Comparison of ENCODE assay signal across 12 cellular contexts in the genomic region with DNA sequence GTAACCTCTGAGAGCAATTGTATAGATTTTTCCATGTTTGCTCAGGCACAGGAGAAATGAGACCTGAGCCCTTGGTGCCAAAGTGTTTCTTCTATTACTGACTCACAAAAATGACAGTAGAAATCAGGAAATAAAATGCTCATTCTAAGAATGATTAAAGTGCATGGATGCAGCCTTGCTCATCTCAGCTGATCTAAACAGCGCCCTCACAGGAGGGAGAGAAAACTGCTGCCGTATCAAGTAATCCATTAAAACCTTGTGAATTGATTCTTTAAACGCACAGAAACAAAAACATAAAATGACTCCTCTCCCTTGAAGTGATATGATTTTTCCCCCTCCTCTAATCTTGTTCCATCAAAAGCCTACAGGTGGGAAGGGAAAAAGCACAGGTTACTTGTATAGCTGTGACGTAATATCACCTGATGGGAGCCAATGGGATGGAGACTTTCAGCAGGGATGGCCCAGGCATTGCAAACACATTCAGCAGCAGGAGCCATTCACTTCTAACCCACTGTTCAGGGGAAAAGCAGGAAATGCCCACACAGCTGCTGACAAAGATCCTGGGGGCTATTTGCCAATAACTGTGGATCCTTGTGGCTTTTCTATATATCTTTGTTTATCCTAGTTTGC.
DNase-seq lines count a peak whose midpoint lies in the region; ATAC-seq and TF ChIP-seq lines count a peak whose summit lies in the region.
"Had no signal": no experiment of that assay in that cellular context is flagged by ENCODE, and none has a peak within 500 bp of the region (broad histone marks: within the 10 kb centered on the region; RNA-seq: fewer than 3 reads in every experiment).

No MANE protein-coding gene starts in this region.

- no peak overlapping the region for H2AFZ ChIP-seq in hepatocyte

- no peaks in the 10 kb centered on the region for H3K27me3 ChIP-seq in hepatocyte
- H3K27me3 ChIP-seq: gastroesophageal sphincter, neutrophil had no signal

- H3K9me2 ChIP-seq in hepatocyte (replicated peaks; ENCODE audit: insufficient read depth): no peaks in the 10 kb centered on the region

- H3K4me2 ChIP-seq in hepatocyte: no peak overlapping the region

- TF ChIP-seq CTCF in AG09319 (IDR thresholded peaks at IDR 0.05; ENCODE audit: low read depth, low read length) (peak; percentile 33), RWPE1 (conservative IDR thresholded peaks at IDR 0.05; ENCODE audit: low read depth) (peak; percentile 32), hepatocyte (IDR thresholded peaks at IDR 0.05; ENCODE audit: poor library complexity) (peak; percentile 37)

- no peaks in the 10 kb centered on the region for H3K79me2 ChIP-seq in hepatocyte

- ATAC-seq in GM18867 (IDR thresholded peaks at IDR 0.05; ENCODE audit: unreplicated experiment): peak; percentile 43
- ATAC-seq in activated CD4-positive, CD25-positive, alpha-beta regulatory T cell treated with anti-CD3 and anti-CD28 coated beads, Interleukin-2, amount 50 U/mL, for 24 hours: no peak
- ATAC-seq in GM19023 (IDR thresholded peaks at IDR 0.05; ENCODE audit: unreplicated experiment): no peak
- ATAC-seq: gastroesophageal sphincter had no signal

- no peaks in the 10 kb centered on the region for H3K9me3 ChIP-seq in hepatocyte (ENCODE audit: low read depth)
- H3K9me3 ChIP-seq: gastroesophageal sphincter, neutrophil had no signal

- DNase-seq in AG09319 (ENCODE audit: extremely low read depth, low read depth): no peak
- DNase-seq in RWPE1 (ENCODE audit: low spot score): no peak
- no peak for DNase-seq in hepatocyte (ENCODE audit: low spot score)
- no peak for DNase-seq in activated CD4-positive, CD25-positive, alpha-beta regulatory T cell treated with anti-CD3 and anti-CD28 coated beads, Interleukin-2, amount 50 U/mL, for 72 hours
- no peak for DNase-seq in NCI-H128 (lab: John Stamatoyannopoulos, UW; ENCODE audit: unreplicated experiment)
- DNase-seq: NCI-H226, T-helper 9 cell had no signal

- POLR2A ChIA-PET in RWPE1 (lab: Yijun Ruan, JAX; ENCODE audit: low non-redundant PET): no interaction called here

- H3K4me1 ChIP-seq in hepatocyte (ENCODE audit: insufficient read depth): no peaks in the 10 kb centered on the region
- H3K4me1 ChIP-seq: gastroesophageal sphincter had no signal

- no peaks in the 10 kb centered on the region for H4K20me1 ChIP-seq in hepatocyte (ENCODE audit: insufficient read depth, poor library complexity, severe bottlenecking)

- no peaks in the 10 kb centered on the region for H3K36me3 ChIP-seq in hepatocyte (replicated peaks; ENCODE audit: insufficient read depth, low read depth)
- H3K36me3 ChIP-seq: gastroesophageal sphincter, neutrophil had no signal

- H3K4me3 ChIP-seq in hepatocyte: no peak overlapping the region
- H3K4me3 ChIP-seq: gastroesophageal sphincter had no signal

- 62% methylated on average over 4 of the region's 4 CpGs for whole genome bisulfite sequencing in hepatocyte (ENCODE audit: low lambda C conversion rate, missing lambda C conversion rate)

- no peak overlapping the region for H3K27ac ChIP-seq in RWPE1
- H3K27ac ChIP-seq in hepatocyte: no peak overlapping the region
- H3K27ac ChIP-seq: gastroesophageal sphincter, neutrophil had no signal

- CTCF ChIA-PET in RWPE1 (lab: Yijun Ruan, JAX): no interaction called here
